In genomic region chr4:7042697-7043464, GRCh38 we compare ENCODE assay signal across 8 cellular contexts. TPM values are rescaled to one million over a fixed set of nuclear protein-coding genes. Genes with fewer than 3 reads are reported as not detected.
DNase-seq lines count a peak whose midpoint lies in the region; ATAC-seq and TF ChIP-seq lines count a peak whose summit lies in the region.

Gene TADA2B (plus strand): TSS chr4:7043372. CDS start chr4:7043580, 208 bp downstream.

- H2AK5ac ChIP-seq in IMR-90 (ENCODE audit: low read depth, low read length), result peak within 1 kb of the TSS; percentile 74

- peak within 1 kb of the TSS; percentile 28 for H4K5ac ChIP-seq in IMR-90 (ENCODE audit: low read depth, low read length)

- DNase-seq in DMS114 treated with DMSO at 0.1 percent for 48 hours (lab: John Stamatoyannopoulos, UW; ENCODE audit: unreplicated experiment) (peak; percentile 93), IMR-90 (peak; percentile 97), OCI-LY7 (ENCODE audit: low spot score) (peak; percentile 93), activated T-cell treated with anti-CD3 and anti-CD28 coated beads for 24 hours (ENCODE audit: low read depth) (peak; percentile 93), epithelial cell of esophagus (ENCODE audit: low read depth) (peak; percentile 99)
- DNase-seq in stimulated activated CD8-positive, alpha-beta memory T cell treated with anti-CD3 and anti-CD28 coated beads, Interleukin-4, amount 100 ng/mL, for 1 hour (ENCODE audit: low read depth in 2 of 2, low spot score in 1 of 2), result peak; percentile 75 to 82

- dilution Hi-C loops in IMR-90 (cut with HindIII; ENCODE audit: low sequenced_read_pairs, unreplicated experiment), result no loop called here

- peak within 1 kb of the TSS; percentile 99 for H3K4me2 ChIP-seq in IMR-90 (ENCODE audit: low read depth, low read length)
- H3K4me2 ChIP-seq in OCI-LY7 (ENCODE audit: low read length), result peak within 1 kb of the TSS; percentile 81

- 0% methylated on average over 67 of the region's 106 CpGs; no CpG with 5 or more reads in 1 of the 2 experiments for WGBS in IMR-90 (ENCODE audit: extremely low coverage in 2 of 2, insufficient read length in 1 of 2), 2 experiments

- POLR2A ChIA-PET in IMR-90 (lab: Charles Lee; ENCODE audit: unreplicated experiment) (interaction anchor here (0.6 to 0.7 kb wide), 2 partner anchors 10 to 47 kb away, joined by 4 read pairs; no protein-coding TSS in a partner anchor), OCI-LY7 (lab: Charles Lee) (interaction anchor here (0.8 to 1.9 kb wide), 5 partner anchors 14 to 299 kb away, joined by 3 to 7 read pairs (median 4); partner anchors contain the start of gene GRPEL1)

- peak within 1 kb of the TSS; percentile 79 for H3K4me3 ChIP-seq in IMR-90 (ENCODE audit: insufficient read depth, low read depth, low read length)
- peak within 1 kb of the TSS; percentile 99 for H3K4me3 ChIP-seq in OCI-LY7 (ENCODE audit: low read depth, low read length, poor library complexity, severe bottlenecking)
- H3K4me3 ChIP-seq in epithelial cell of esophagus (ENCODE audit: low read length), result peak within 1 kb of the TSS; percentile 84
- H3K4me3 ChIP-seq in mononuclear cell (ENCODE audit: low read length), result peak within 1 kb of the TSS; percentile 89

- intact Hi-C loops in IMR-90 (cut with micrococcal nuclease), result loop anchor here (5.0 kb wide), 1 partner anchor 56 kb away; no protein-coding TSS in a partner anchor
- intact Hi-C loops in OCI-LY7 (cut with micrococcal nuclease; ENCODE audit: unreplicated experiment), result loop anchor here (1.0 to 2.0 kb wide), 2 partner anchors 27 to 56 kb away; no protein-coding TSS in a partner anchor

- no peaks in the 10 kb centered on the region for H3K27me3 ChIP-seq in IMR-90 (ENCODE audit: control insufficient read depth, insufficient read depth, low read length)
- no peaks in the 10 kb centered on the region for H3K27me3 ChIP-seq in mononuclear cell (ENCODE audit: insufficient read depth, low read length)

- peak within 1 kb of the TSS; percentile 25; the same call in 1 of the 2 replicates for H3K56ac ChIP-seq in IMR-90 (ENCODE audit: extremely low read depth, insufficient read depth, low read length)

- TF ChIP-seq POLR2A in IMR-90 (IDR thresholded peaks at IDR 0.05; ENCODE audit: low read depth, low read length), result peak; percentile 67

- H3K36me3 ChIP-seq in IMR-90 (ENCODE audit: control insufficient read depth, insufficient read depth, low read length), result no peaks in the 10 kb centered on the region
- no peaks in the 10 kb centered on the region for H3K36me3 ChIP-seq in OCI-LY7 (ENCODE audit: insufficient read depth, low read length)

- peak; percentile 84 for ATAC-seq in GM21528 (IDR thresholded peaks at IDR 0.05; ENCODE audit: low FRiP score, unreplicated experiment)
- peak; percentile 89 for ATAC-seq in IMR-90 (ENCODE audit: low read depth)

- H2AFZ ChIP-seq in IMR-90 (replicated peaks; ENCODE audit: low read length, poor library complexity) (peak within 1 kb of the TSS; percentile 99), OCI-LY7 (ENCODE audit: low read length) (peak within 1 kb of the TSS; percentile 86)

- peak; percentile 37; the same call in 1 of the 2 replicates for TF ChIP-seq RAD21 in IMR-90 (IDR thresholded peaks at IDR 0.05; ENCODE audit: low read length)

- H3K18ac ChIP-seq in IMR-90 (ENCODE audit: low read depth, low read length), result peak within 1 kb of the TSS; percentile 4; the same call in 1 of the 2 replicates

- H3K79me2 ChIP-seq in OCI-LY7 (ENCODE audit: insufficient read depth, low read depth, low read length), result peaks cover 21% of the 10 kb centered on the region; the same call in 1 of the 2 replicates

- H3K14ac ChIP-seq in IMR-90 (replicated peaks; ENCODE audit: low read depth, low read length), result peak within 1 kb of the TSS; percentile 91

- peaks cover 22 to 56% of the 10 kb centered on the region in 2 experiments for H3K79me1 ChIP-seq in IMR-90 (ENCODE audit: low read depth in 1 of 2, low read length in 2 of 2)

- BruUV-seq in IMR-90 (replicated peaks; lab: Mats Ljungman, UMichigan) (no TSS peak), OCI-LY7 (replicated peaks; lab: Mats Ljungman, UMichigan) (no TSS peak)

- H3K9me2 ChIP-seq in OCI-LY7 (ENCODE audit: insufficient read depth, low read length), result no peaks in the 10 kb centered on the region

- H2BK120ac ChIP-seq in IMR-90 (ENCODE audit: low read depth, low read length), result peak within 1 kb of the TSS; percentile 34; the same call in 1 of the 2 replicates

- H2BK15ac ChIP-seq in IMR-90 (ENCODE audit: low read depth, low read length), result no peak within 1 kb of the TSS

- H3K23ac ChIP-seq in IMR-90 (ENCODE audit: low read depth, low read length), result peak within 1 kb of the TSS; percentile 74

- peak within 1 kb of the TSS; percentile 88 for H3K4ac ChIP-seq in IMR-90 (ENCODE audit: low read depth, low read length)

- peaks cover 20% of the 10 kb centered on the region for H3K9me1 ChIP-seq in IMR-90 (ENCODE audit: insufficient read depth, low read length)

- peak within 1 kb of the TSS; percentile 96 for H2AK9ac ChIP-seq in IMR-90 (replicated peaks; ENCODE audit: low read depth, low read length, poor library complexity)

- H3K9ac ChIP-seq in IMR-90 (ENCODE audit: low read depth, low read length), result peak within 1 kb of the TSS; percentile 87

- in situ Hi-C loops in IMR-90 (cut with MboI; ENCODE audit: low sequenced_read_pairs), result no loop called here

- peak within 1 kb of the TSS; percentile 69; the same call in 1 of the 2 replicates for H4K91ac ChIP-seq in IMR-90 (ENCODE audit: insufficient read depth, low read depth, low read length)

- H3K9me3 ChIP-seq in IMR-90 (ENCODE audit: control insufficient read depth, insufficient read depth, low read length) (no peaks in the 10 kb centered on the region), OCI-LY7 (ENCODE audit: low read length) (no peaks in the 10 kb centered on the region), mononuclear cell (ENCODE audit: low read depth, low read length) (no peaks in the 10 kb centered on the region)

- CTCF ChIA-PET in IMR-90 (lab: Yijun Ruan, JAX) (interaction anchor here (0.7 to 1.6 kb wide), 8 partner anchors 12 to 347 kb away, joined by 3 to 4 read pairs (median 3); partner anchors contain the start of gene GRPEL1), OCI-LY7 (lab: Charles Lee; ENCODE audit: unreplicated experiment) (interaction anchor here (0.5 to 1.2 kb wide), 5 partner anchors 26 to 174 kb away, joined by 3 to 5 read pairs (median 3); no protein-coding TSS in a partner anchor)

- H3K27ac ChIP-seq in IMR-90 (ENCODE audit: insufficient read depth, low read length), result peak within 1 kb of the TSS; percentile 74
- H3K27ac ChIP-seq in OCI-LY7 (ENCODE audit: low read depth, low read length, poor library complexity, severe bottlenecking), result peak within 1 kb of the TSS; percentile 55

- TF ChIP-seq CTCF in IMR-90 (conservative IDR thresholded peaks at IDR 0.05; ENCODE audit: low read depth, low read length) (peak; percentile 65), OCI-LY7 (conservative IDR thresholded peaks at IDR 0.05; ENCODE audit: low read length) (peak; percentile 26; the same call in 1 of the 2 replicates), epithelial cell of esophagus (IDR thresholded peaks at IDR 0.05; ENCODE audit: insufficient read depth, low read depth, low read length, missing control alignments) (no peak)

- H4K20me1 ChIP-seq in IMR-90 (ENCODE audit: insufficient read depth, low read length), result peaks cover 41% of the 10 kb centered on the region
- H4K20me1 ChIP-seq in OCI-LY7 (ENCODE audit: insufficient read depth, low read length), result peaks cover 19% of the 10 kb centered on the region; the same call in 1 of the 2 replicates

- no peak within 1 kb of the TSS for H2BK20ac ChIP-seq in IMR-90 (ENCODE audit: low read depth, low read length)

- H3K4me1 ChIP-seq in IMR-90 (ENCODE audit: control insufficient read depth, insufficient read depth, low read length) (peaks cover 21% of the 10 kb centered on the region), OCI-LY7 (ENCODE audit: insufficient read depth, low read length, poor library complexity, severe bottlenecking) (peaks cover 37% of the 10 kb centered on the region), mononuclear cell (ENCODE audit: insufficient read depth, low read length) (peaks cover 60% of the 10 kb centered on the region)

- peak within 1 kb of the TSS; percentile 79 for H2BK5ac ChIP-seq in IMR-90 (ENCODE audit: low read depth, low read length, poor library complexity, severe bottlenecking)

- H4K8ac ChIP-seq in IMR-90 (ENCODE audit: low read depth in 2 of 2, low read length in 2 of 2), result peak within 1 kb of the TSS; percentile 74 to 90; a peak in 3 of 4 replicates

TF ChIP-seq in IMR-90, 13 proteins besides CTCF, POLR2A, EP300 and RAD21:
- TF ChIP-seq SMC3 (IDR thresholded peaks at IDR 0.05; ENCODE audit: low read depth, low read length) (peak; percentile 17; the same call in 1 of the 2 replicates), BHLHE40 (IDR thresholded peaks at IDR 0.05; ENCODE audit: low read depth, low read length) (no peak), FOS (IDR thresholded peaks at IDR 0.05; ENCODE audit: low read depth, low read length) (no peak), RFX5 (IDR thresholded peaks at IDR 0.05; ENCODE audit: low read depth, low read length) (peak; percentile 46; the same call in 1 of the 2 replicates), MXI1 (IDR thresholded peaks at IDR 0.05; ENCODE audit: borderline replicate concordance, low read depth, low read length) (peak; percentile 80), CHD1 (IDR thresholded peaks at IDR 0.05; ENCODE audit: low read depth, low read length) (0 out of 2 replicates have a peak, but pooled peaks have one; percentile 79), CEBPB (IDR thresholded peaks at IDR 0.05; ENCODE audit: low read depth, low read length) (no peak), MAZ (IDR thresholded peaks at IDR 0.05; ENCODE audit: borderline replicate concordance, low read depth, low read length) (peak; percentile 93; the same call in 1 of the 2 replicates), RCOR1 (IDR thresholded peaks at IDR 0.05; ENCODE audit: insufficient replicate concordance, low read length) (no peak), USF2 (IDR thresholded peaks at IDR 0.05; ENCODE audit: low read depth, low read length) (peak; percentile 34; the same call in 1 of the 2 replicates)

RNA-seq across cellular contexts. Expression of gene TADA2B, which starts in this region (rescaled TPM):
- 6.1 and 8.1 TPM in 2 replicates for total RNA-seq in IMR-90 (2012; rRNA removed)
- 8.1 and 8.6 TPM in 2 replicates for polyA plus RNA-seq in IMR-90 (2012; rRNA removed)
- polyA plus RNA-seq in IMR-90 (2012; cell fraction: cytosol; rRNA removed), result 5.2 and 6.9 TPM in 2 replicates
- 5.7 and 6.6 TPM in 2 replicates for polyA plus RNA-seq in IMR-90 (2012; cell fraction: nucleus; rRNA removed; ENCODE audit: low replicate concordance)
- total RNA-seq in OCI-LY7 (2014; rRNA removed; shearing (Covaris generic)), result 9.9 and 12.8 TPM in 2 replicates
- total RNA-seq in OCI-LY7 (2022), result 20.2 and 20.3 TPM in 2 replicates
- total RNA-seq in mononuclear cell, result 37.5 TPM

Comparison
In these comparisons a context has a peak if more than half of its experiments do, and no peak if none do; other contexts are left out.
1. Peak in every context shown above with its lines: DNase-seq, ATAC-seq, H3K4me3 ChIP-seq and H3K27ac ChIP-seq.